ENCODE assay signal across 17 cellular contexts in genomic region chr4:7745486-7745885, GRCh38.
DNase-seq lines count a peak whose midpoint lies in the region; ATAC-seq and TF ChIP-seq lines count a peak whose summit lies in the region.
"Had no signal": no experiment of that assay in that cellular context is flagged by ENCODE, and none has a peak within 500 bp of the region (broad histone marks: within the 10 kb centered on the region; RNA-seq: fewer than 3 reads in every experiment).

No MANE protein-coding gene starts in this region.

- H3K36me3 Mint-ChIP-seq in brain (peaks cover 10% of the 10 kb centered on the region), neural crest cell (ENCODE audit: low read depth) (no peaks in the 10 kb centered on the region)
- H3K36me3 Mint-ChIP-seq: CD4-positive, CD25-positive, alpha-beta regulatory T cell; CD8-positive, alpha-beta T cell had no signal

- H2AFZ ChIP-seq in MM.1S (ENCODE audit: low read length) = no peak overlapping the region
- H2AFZ ChIP-seq: GM23248 had no signal

- H3K9me3 Mint-ChIP-seq in brain (peaks cover 0 to 5% (median 0%) of the 10 kb centered on the region in 5 experiments), neural crest cell (no peaks in the 10 kb centered on the region)
- H3K9me3 Mint-ChIP-seq: CD8-positive, alpha-beta T cell; H9 had no signal

- H3K4me1 Mint-ChIP-seq in brain (peaks cover 12% of the 10 kb centered on the region), neural crest cell (no peaks in the 10 kb centered on the region)
- H3K4me1 Mint-ChIP-seq: H9 had no signal

- H3K27ac Mint-ChIP-seq in brain = peak overlapping the region in 3 of 5 experiments; percentile 24 to 74 (median 52)
- peak overlapping the region; percentile 3 for H3K27ac Mint-ChIP-seq in neural crest cell (ENCODE audit: unreplicated experiment)
- H3K27ac Mint-ChIP-seq: CD4-positive, CD25-positive, alpha-beta regulatory T cell; CD8-positive, alpha-beta T cell; H9 had no signal

- H3K4me3 Mint-ChIP-seq in brain (no peak overlapping the region), neural crest cell (no peak overlapping the region)
- H3K4me3 Mint-ChIP-seq: CD4-positive, CD25-positive, alpha-beta regulatory T cell; CD8-positive, alpha-beta T cell; H9 had no signal

- H3K9ac ChIP-seq in BLaER1 treated with 17β-estradiol and CSF1 and Interleukin-3, amounts not matched to agents 10 nM and 100 nM = no peak overlapping the region
- no peak overlapping the region for H3K9ac ChIP-seq in MM.1S (ENCODE audit: low read length)
- H3K9ac ChIP-seq: GM23248 had no signal

- no peak overlapping the region for H3K27ac ChIP-seq in BLaER1 treated with 17β-estradiol and CSF1 and Interleukin-3, amounts not matched to agents 10 nM and 100 nM
- H3K27ac ChIP-seq in MM.1S (ENCODE audit: low read length) (no peak overlapping the region), SJCRH30 (no peak overlapping the region)
- H3K27ac ChIP-seq: GM23248 had no signal

- H3K27me3 ChIP-seq in BLaER1 treated with 17β-estradiol and CSF1 and Interleukin-3, amounts not matched to agents 10 nM and 100 nM = no peaks in the 10 kb centered on the region
- H3K27me3 ChIP-seq in MM.1S (replicated peaks; ENCODE audit: insufficient read depth, low read length) (peaks cover 59% of the 10 kb centered on the region), SJCRH30 (no peaks in the 10 kb centered on the region)

- H3F3A ChIP-seq in MM.1S (ENCODE audit: insufficient read depth, low read length) = peaks cover under 1% of the 10 kb centered on the region; the same call in 1 of the 2 replicates

- peak overlapping the region; percentile 57 to 97 (median 81) for H3K4me2 ChIP-seq in BLaER1 treated with 17β-estradiol and CSF1 and Interleukin-3, amounts not matched to agents 10 nM and 100 nM
- H3K4me2 ChIP-seq in MM.1S (ENCODE audit: low read depth, low read length) = no peak overlapping the region

- H3K27me3 Mint-ChIP-seq in brain = peaks cover 8% of the 10 kb centered on the region
- H3K27me3 Mint-ChIP-seq in neural crest cell (ENCODE audit: low read depth) = no peaks in the 10 kb centered on the region

- no peak for TF ChIP-seq CTCF in brain (conservative IDR thresholded peaks at IDR 0.05)
- no peak for TF ChIP-seq CTCF in neural crest cell (conservative IDR thresholded peaks at IDR 0.05)
- TF ChIP-seq CTCF in MM.1S (IDR thresholded peaks at IDR 0.05; ENCODE audit: low read length) = no peak

- H3K4me1 ChIP-seq in BLaER1 treated with 17β-estradiol and CSF1 and Interleukin-3, amounts not matched to agents 10 nM and 100 nM = peaks cover 25 to 80% (median 31%) of the 10 kb centered on the region in 10 experiments
- peaks cover 14% of the 10 kb centered on the region for H3K4me1 ChIP-seq in MM.1S (ENCODE audit: low read length)
- peaks cover 4% of the 10 kb centered on the region; the same call in 1 of the 2 replicates for H3K4me1 ChIP-seq in SJCRH30

- H3K36me3 ChIP-seq in BLaER1 treated with 17β-estradiol and CSF1 and Interleukin-3, amounts not matched to agents 10 nM and 100 nM = no peaks in the 10 kb centered on the region
- H3K36me3 ChIP-seq in MM.1S (replicated peaks; ENCODE audit: insufficient read depth, low read length) = no peaks in the 10 kb centered on the region
- H3K36me3 ChIP-seq in SJCRH30 = no peaks in the 10 kb centered on the region

- no peaks in the 10 kb centered on the region for H3K79me2 ChIP-seq in MM.1S (ENCODE audit: low read length)

- peak; percentile 10 for DNase-seq in CD1c-positive myeloid dendritic cell (ENCODE audit: extremely low spot score)
- no peak for DNase-seq in neural crest cell (ENCODE audit: low read depth, low spot score)
- no peak for DNase-seq in MM.1S
- no peak for DNase-seq in central memory CD4-positive, alpha-beta T cell
- DNase-seq in SJCRH30 = no peak
- DNase-seq: CD4-positive, CD25-positive, alpha-beta regulatory T cell; CD8-positive, alpha-beta T cell; DMS 273 treated with DMSO at 0.1 percent for 48 hours; DMS79; EL; GDM1; GM23248; H9 had no signal

- peaks cover 0 to 5% (median 0%) of the 10 kb centered on the region in 11 experiments; a peak in 2 of 22 replicates for H4K20me1 ChIP-seq in BLaER1 treated with 17β-estradiol and CSF1 and Interleukin-3, amounts not matched to agents 10 nM and 100 nM
- H4K20me1 ChIP-seq in MM.1S (ENCODE audit: insufficient read depth, low read length) = no peaks in the 10 kb centered on the region

- no peak overlapping the region for H3K4me3 ChIP-seq in BLaER1 treated with 17β-estradiol and CSF1 and Interleukin-3, amounts not matched to agents 10 nM and 100 nM
- H3K4me3 ChIP-seq in MM.1S (ENCODE audit: low read length) = no peak overlapping the region
- H3K4me3 ChIP-seq in SJCRH30 = no peak overlapping the region
- H3K4me3 ChIP-seq: GM23248 had no signal

- H3K9me2 ChIP-seq in MM.1S (replicated peaks; ENCODE audit: insufficient read depth, low read length) = no peaks in the 10 kb centered on the region

- no peak for ATAC-seq in HG02678 (IDR thresholded peaks at IDR 0.05; ENCODE audit: unreplicated experiment)
- ATAC-seq: CD8-positive, alpha-beta T cell; HCT116 had no signal

- H3K9me3 ChIP-seq in BLaER1 treated with 17β-estradiol and CSF1 and Interleukin-3, amounts not matched to agents 10 nM and 100 nM (replicated peaks in 1 of 11) = no peaks in the 10 kb centered on the region
- H3K9me3 ChIP-seq in MM.1S (replicated peaks; ENCODE audit: insufficient read depth, low read length) (no peaks in the 10 kb centered on the region), SJCRH30 (replicated peaks) (no peaks in the 10 kb centered on the region)
